Comparison of ENCODE assay signal across 2 cellular contexts in genomic region chr2:143473206-143473605, GRCh38.
TF ChIP-seq lines count a peak whose summit lies in the region.

No MANE protein-coding gene starts in this region.

TF ChIP-seq in SK-N-SH, 30 proteins besides CTCF, POLR2A, EP300 and RAD21 (continued from another document):
- TF ChIP-seq REST (IDR thresholded peaks at IDR 0.05; ENCODE audit: low read depth, low read length) (no peak), RFX5 (IDR thresholded peaks at IDR 0.05; ENCODE audit: low read length) (no peak), NFIC (IDR thresholded peaks at IDR 0.05; ENCODE audit: borderline replicate concordance) (peak; percentile 32; the same call in 1 of the 2 replicates), FOXM1 (IDR thresholded peaks at IDR 0.05; ENCODE audit: low read depth) (no peak), MAX (IDR thresholded peaks at IDR 0.05; ENCODE audit: low read depth) (peak; percentile 18; the same call in 1 of the 2 replicates), MXI1 (IDR thresholded peaks at IDR 0.05; ENCODE audit: low read depth, low read length) (no peak), POLR2AphosphoS5 (IDR thresholded peaks at IDR 0.05; ENCODE audit: low read depth, low read length) (peak; percentile 19; the same call in 1 of the 2 replicates), TCF12 (IDR thresholded peaks at IDR 0.05) (peak; percentile 66)
- TF ChIP-seq, protein P1, sequence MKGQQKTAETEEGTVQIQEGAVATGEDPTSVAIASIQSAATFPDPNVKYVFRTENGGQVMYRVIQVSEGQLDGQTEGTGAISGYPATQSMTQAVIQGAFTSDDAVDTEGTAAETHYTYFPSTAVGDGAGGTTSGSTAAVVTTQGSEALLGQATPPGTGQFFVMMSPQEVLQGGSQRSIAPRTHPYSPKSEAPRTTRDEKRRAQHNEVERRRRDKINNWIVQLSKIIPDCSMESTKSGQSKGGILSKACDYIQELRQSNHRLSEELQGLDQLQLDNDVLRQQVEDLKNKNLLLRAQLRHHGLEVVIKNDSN (IDR thresholded peaks at IDR 0.05; ENCODE audit: borderline replicate concordance, low read depth) = 0 out of 2 replicates have a peak, but pooled peaks have one; percentile 8
- TF ChIP-seq, protein P2, sequence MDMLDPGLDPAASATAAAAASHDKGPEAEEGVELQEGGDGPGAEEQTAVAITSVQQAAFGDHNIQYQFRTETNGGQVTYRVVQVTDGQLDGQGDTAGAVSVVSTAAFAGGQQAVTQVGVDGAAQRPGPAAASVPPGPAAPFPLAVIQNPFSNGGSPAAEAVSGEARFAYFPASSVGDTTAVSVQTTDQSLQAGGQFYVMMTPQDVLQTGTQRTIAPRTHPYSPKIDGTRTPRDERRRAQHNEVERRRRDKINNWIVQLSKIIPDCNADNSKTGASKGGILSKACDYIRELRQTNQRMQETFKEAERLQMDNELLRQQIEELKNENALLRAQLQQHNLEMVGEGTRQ (IDR thresholded peaks at IDR 0.05; ENCODE audit: borderline replicate concordance, low read depth, low read length) = no peak
- TF ChIP-seq, protein P3, sequence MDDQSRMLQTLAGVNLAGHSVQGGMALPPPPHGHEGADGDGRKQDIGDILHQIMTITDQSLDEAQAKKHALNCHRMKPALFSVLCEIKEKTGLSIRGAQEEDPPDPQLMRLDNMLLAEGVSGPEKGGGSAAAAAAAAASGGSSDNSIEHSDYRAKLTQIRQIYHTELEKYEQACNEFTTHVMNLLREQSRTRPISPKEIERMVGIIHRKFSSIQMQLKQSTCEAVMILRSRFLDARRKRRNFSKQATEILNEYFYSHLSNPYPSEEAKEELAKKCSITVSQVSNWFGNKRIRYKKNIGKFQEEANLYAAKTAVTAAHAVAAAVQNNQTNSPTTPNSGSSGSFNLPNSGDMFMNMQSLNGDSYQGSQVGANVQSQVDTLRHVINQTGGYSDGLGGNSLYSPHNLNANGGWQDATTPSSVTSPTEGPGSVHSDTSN (IDR thresholded peaks at IDR 0.05) = no peak

TF ChIP-seq in HepG2, 621 proteins besides CTCF, POLR2A, EP300 and RAD21 (continued from another document):
- TF ChIP-seq ZNF639 (CRISPR knock-in tag; conservative IDR thresholded peaks at IDR 0.05) (no peak), HBP1 (CRISPR knock-in tag; IDR thresholded peaks at IDR 0.05; ENCODE audit: low read depth) (no peak), YEATS2 (CRISPR knock-in tag; IDR thresholded peaks at IDR 0.05; ENCODE audit: borderline replicate concordance) (no peak)
- TF ChIP-seq, protein P4, sequence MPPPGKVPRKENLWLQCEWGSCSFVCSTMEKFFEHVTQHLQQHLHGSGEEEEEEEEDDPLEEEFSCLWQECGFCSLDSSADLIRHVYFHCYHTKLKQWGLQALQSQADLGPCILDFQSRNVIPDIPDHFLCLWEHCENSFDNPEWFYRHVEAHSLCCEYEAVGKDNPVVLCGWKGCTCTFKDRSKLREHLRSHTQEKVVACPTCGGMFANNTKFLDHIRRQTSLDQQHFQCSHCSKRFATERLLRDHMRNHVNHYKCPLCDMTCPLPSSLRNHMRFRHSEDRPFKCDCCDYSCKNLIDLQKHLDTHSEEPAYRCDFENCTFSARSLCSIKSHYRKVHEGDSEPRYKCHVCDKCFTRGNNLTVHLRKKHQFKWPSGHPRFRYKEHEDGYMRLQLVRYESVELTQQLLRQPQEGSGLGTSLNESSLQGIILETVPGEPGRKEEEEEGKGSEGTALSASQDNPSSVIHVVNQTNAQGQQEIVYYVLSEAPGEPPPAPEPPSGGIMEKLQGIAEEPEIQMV (CRISPR knock-in tag; IDR thresholded peaks at IDR 0.05; ENCODE audit: low read depth) = no peak
- TF ChIP-seq, protein P5, sequence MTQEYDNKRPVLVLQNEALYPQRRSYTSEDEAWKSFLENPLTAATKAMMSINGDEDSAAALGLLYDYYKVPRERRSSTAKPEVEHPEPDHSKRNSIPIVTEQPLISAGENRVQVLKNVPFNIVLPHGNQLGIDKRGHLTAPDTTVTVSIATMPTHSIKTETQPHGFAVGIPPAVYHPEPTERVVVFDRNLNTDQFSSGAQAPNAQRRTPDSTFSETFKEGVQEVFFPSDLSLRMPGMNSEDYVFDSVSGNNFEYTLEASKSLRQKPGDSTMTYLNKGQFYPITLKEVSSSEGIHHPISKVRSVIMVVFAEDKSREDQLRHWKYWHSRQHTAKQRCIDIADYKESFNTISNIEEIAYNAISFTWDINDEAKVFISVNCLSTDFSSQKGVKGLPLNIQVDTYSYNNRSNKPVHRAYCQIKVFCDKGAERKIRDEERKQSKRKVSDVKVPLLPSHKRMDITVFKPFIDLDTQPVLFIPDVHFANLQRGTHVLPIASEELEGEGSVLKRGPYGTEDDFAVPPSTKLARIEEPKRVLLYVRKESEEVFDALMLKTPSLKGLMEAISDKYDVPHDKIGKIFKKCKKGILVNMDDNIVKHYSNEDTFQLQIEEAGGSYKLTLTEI (CRISPR knock-in tag; conservative IDR thresholded peaks at IDR 0.05) = no peak
- TF ChIP-seq, protein P6, sequence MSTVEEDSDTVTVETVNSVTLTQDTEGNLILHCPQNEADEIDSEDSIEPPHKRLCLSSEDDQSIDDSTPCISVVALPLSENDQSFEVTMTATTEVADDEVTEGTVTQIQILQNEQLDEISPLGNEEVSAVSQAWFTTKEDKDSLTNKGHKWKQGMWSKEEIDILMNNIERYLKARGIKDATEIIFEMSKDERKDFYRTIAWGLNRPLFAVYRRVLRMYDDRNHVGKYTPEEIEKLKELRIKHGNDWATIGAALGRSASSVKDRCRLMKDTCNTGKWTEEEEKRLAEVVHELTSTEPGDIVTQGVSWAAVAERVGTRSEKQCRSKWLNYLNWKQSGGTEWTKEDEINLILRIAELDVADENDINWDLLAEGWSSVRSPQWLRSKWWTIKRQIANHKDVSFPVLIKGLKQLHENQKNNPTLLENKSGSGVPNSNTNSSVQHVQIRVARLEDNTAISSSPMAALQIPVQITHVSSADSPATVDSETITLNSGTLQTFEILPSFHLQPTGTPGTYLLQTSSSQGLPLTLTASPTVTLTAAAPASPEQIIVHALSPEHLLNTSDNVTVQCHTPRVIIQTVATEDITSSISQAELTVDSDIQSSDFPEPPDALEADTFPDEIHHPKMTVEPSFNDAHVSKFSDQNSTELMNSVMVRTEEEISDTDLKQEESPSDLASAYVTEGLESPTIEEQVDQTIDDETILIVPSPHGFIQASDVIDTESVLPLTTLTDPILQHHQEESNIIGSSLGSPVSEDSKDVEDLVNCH (CRISPR knock-in tag; IDR thresholded peaks at IDR 0.05) = no peak
- TF ChIP-seq, protein P7, sequence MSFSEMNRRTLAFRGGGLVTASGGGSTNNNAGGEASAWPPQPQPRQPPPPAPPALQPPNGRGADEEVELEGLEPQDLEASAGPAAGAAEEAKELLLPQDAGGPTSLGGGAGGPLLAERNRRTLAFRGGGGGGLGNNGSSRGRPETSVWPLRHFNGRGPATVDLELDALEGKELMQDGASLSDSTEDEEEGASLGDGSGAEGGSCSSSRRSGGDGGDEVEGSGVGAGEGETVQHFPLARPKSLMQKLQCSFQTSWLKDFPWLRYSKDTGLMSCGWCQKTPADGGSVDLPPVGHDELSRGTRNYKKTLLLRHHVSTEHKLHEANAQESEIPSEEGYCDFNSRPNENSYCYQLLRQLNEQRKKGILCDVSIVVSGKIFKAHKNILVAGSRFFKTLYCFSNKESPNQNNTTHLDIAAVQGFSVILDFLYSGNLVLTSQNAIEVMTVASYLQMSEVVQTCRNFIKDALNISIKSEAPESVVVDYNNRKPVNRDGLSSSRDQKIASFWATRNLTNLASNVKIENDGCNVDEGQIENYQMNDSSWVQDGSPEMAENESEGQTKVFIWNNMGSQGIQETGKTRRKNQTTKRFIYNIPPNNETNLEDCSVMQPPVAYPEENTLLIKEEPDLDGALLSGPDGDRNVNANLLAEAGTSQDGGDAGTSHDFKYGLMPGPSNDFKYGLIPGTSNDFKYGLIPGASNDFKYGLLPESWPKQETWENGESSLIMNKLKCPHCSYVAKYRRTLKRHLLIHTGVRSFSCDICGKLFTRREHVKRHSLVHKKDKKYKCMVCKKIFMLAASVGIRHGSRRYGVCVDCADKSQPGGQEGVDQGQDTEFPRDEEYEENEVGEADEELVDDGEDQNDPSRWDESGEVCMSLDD (CRISPR knock-in tag; IDR thresholded peaks at IDR 0.05; ENCODE audit: borderline replicate concordance) = no peak
